In the genomic region with DNA sequence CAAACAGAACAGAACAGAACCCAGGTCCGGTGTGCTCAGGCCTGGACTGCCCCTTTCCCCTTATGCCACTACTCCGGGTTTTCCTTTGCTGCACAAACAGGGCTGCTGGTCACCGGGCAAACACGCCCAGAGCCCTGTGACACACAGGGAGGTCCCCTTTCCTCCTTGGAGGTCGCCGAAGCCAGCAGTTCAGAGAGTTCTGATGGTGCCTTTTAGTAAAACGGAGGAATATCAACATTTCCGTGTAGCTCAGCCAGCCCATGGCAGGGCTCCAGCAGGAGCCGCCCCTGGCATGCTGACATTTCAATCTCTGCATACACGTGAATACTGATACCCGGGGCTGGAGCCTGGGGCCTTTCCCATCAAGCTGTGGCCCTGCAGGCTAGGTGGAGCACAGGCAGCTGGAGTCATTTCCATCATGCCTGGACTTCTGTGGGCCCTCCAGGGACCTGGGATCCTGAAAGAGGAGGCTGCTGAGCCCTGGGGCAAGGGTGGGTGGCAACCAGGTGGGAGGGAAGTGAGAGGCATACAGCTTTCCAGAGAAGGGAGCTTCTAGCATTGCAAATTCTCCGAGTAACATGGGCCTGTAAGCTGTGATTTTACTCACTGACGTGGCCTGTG, we compare ENCODE assay signal across 1 cellular context.
TF ChIP-seq lines count a peak whose summit lies in the region.

No MANE protein-coding gene starts in this region.

TF ChIP-seq in IMR-90, 13 proteins besides CTCF, POLR2A, EP300 and RAD21 (continued from another document):
- TF ChIP-seq MAFK (IDR thresholded peaks at IDR 0.05; ENCODE audit: low read depth, low read length): no peak
- TF ChIP-seq BHLHE40 (IDR thresholded peaks at IDR 0.05; ENCODE audit: low read depth, low read length): no peak
- TF ChIP-seq, protein P1, sequence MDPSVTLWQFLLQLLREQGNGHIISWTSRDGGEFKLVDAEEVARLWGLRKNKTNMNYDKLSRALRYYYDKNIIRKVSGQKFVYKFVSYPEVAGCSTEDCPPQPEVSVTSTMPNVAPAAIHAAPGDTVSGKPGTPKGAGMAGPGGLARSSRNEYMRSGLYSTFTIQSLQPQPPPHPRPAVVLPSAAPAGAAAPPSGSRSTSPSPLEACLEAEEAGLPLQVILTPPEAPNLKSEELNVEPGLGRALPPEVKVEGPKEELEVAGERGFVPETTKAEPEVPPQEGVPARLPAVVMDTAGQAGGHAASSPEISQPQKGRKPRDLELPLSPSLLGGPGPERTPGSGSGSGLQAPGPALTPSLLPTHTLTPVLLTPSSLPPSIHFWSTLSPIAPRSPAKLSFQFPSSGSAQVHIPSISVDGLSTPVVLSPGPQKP (IDR thresholded peaks at IDR 0.05; ENCODE audit: borderline replicate concordance, low read depth, low read length): no peak
- TF ChIP-seq MXI1 (IDR thresholded peaks at IDR 0.05; ENCODE audit: borderline replicate concordance, low read depth, low read length): no peak
- TF ChIP-seq CHD1 (IDR thresholded peaks at IDR 0.05; ENCODE audit: low read depth, low read length): no peak
- TF ChIP-seq NFE2L2 (IDR thresholded peaks at IDR 0.05; ENCODE audit: low read depth, low read length): no peak
- no peak for TF ChIP-seq CEBPB (IDR thresholded peaks at IDR 0.05; ENCODE audit: low read depth, low read length)
- TF ChIP-seq MAZ (IDR thresholded peaks at IDR 0.05; ENCODE audit: borderline replicate concordance, low read depth, low read length): no peak
- no peak for TF ChIP-seq FOS (IDR thresholded peaks at IDR 0.05; ENCODE audit: low read depth, low read length)
- TF ChIP-seq, protein P2, sequence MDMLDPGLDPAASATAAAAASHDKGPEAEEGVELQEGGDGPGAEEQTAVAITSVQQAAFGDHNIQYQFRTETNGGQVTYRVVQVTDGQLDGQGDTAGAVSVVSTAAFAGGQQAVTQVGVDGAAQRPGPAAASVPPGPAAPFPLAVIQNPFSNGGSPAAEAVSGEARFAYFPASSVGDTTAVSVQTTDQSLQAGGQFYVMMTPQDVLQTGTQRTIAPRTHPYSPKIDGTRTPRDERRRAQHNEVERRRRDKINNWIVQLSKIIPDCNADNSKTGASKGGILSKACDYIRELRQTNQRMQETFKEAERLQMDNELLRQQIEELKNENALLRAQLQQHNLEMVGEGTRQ (IDR thresholded peaks at IDR 0.05; ENCODE audit: low read depth, low read length): no peak
